In the genomic region with DNA sequence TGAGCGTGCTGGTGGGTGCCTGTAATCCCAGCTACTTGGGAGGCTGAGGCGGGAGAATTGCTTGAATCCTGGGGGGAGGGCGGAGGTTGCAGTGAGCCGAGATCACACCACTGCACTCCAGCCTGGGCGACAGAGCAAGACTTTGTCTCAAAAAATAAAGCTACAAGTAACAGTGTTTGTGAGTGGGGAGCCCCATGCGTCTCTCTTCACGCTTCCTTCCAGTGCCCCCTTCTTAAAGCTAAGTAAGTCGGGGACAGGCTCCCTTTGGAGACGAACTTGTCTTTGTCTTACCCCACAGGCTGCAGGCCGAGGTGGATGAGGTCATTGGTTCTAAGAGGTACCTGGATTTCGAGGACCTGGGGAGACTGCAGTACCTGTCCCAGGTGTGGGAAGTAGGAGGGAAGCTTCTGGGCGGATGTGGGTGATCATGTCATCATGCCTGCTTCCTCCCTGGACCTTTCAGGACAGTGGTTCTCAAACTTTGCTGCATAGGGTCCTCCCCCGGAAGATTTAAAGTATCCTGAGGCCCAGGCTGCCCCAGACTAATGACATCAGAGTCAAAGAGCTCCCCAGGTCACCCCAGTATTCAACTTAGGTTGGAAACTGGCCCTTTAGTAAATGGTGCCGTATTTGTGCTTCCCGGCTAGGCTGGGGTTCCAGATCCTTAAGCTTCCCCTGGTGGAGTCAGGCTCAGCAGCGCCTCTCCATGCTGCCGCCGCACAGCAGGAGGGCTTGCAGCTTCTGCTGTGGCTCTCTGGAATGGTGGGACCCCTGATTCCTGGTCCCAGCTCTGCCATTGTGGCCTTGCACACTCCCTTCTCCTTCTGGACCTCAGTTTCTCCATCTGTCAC, we compare ENCODE assay signal across 16 cellular contexts. TPM values are rescaled to one million over a fixed set of nuclear protein-coding genes. Genes with fewer than 3 reads are reported as not detected.
"Had no signal": no experiment of that assay in that cellular context is flagged by ENCODE, and none has a peak within 500 bp of the region (broad histone marks: within the 10 kb centered on the region; RNA-seq: fewer than 3 reads in every experiment).

No MANE protein-coding gene starts in this region.

- ATAC-seq: activated CD4-positive, alpha-beta T cell treated with anti-CD3 and anti-CD28 coated beads for 36 hours; left cardiac atrium; psoas muscle; stimulated activated memory B cell treated with anti-CD40 and anti-IgM and Interleukin-4, amounts not matched to agents 10 μg/mL and 1 μg/mL and 100 μg/mL, for 72 hours; upper lobe of right lung had no signal

- H3K36me3 Mint-ChIP-seq: activated naive CD4-positive, alpha-beta T cell treated with anti-CD3 and anti-CD28 coated beads, Interleukin-2, amount 50 U/mL, for 24 hours; mesothelial cell of epicardium; stimulated activated memory B cell treated with anti-CD40 and anti-IgM and Interleukin-4, amounts not matched to agents 10 μg/mL and 1 μg/mL and 100 μg/mL, for 72 hours had no signal

- H3K27ac Mint-ChIP-seq: activated CD4-positive, alpha-beta T cell treated with anti-CD3 and anti-CD28 coated beads for 36 hours; activated naive CD4-positive, alpha-beta T cell treated with anti-CD3 and anti-CD28 coated beads, Interleukin-2, amount 50 U/mL, for 24 hours; mesothelial cell of epicardium; stimulated activated memory B cell treated with anti-CD40 and anti-IgM and Interleukin-4, amounts not matched to agents 10 μg/mL and 1 μg/mL and 100 μg/mL, for 72 hours had no signal

- H3K4me3 Mint-ChIP-seq: activated CD4-positive, alpha-beta T cell treated with anti-CD3 and anti-CD28 coated beads for 36 hours; activated naive CD4-positive, alpha-beta T cell treated with anti-CD3 and anti-CD28 coated beads, Interleukin-2, amount 50 U/mL, for 24 hours; mesothelial cell of epicardium; stimulated activated memory B cell treated with anti-CD40 and anti-IgM and Interleukin-4, amounts not matched to agents 10 μg/mL and 1 μg/mL and 100 μg/mL, for 72 hours had no signal

- DNase-seq: activated CD4-positive, alpha-beta T cell treated with anti-CD3 and anti-CD28 coated beads for 36 hours; activated gamma-delta T cell; dermis blood vessel endothelial cell; foreskin fibroblast; left cardiac atrium; psoas muscle; sigmoid colon; stimulated activated CD4-positive, alpha-beta T cell treated with anti-CD3 and anti-CD28 coated beads, Interleukin-4, amount 100 ng/mL, for 24 hours; SW 1271; T-helper 2 cell; testis had no signal

- H3K9me3 Mint-ChIP-seq: activated naive CD4-positive, alpha-beta T cell treated with anti-CD3 and anti-CD28 coated beads, Interleukin-2, amount 50 U/mL, for 24 hours; mesothelial cell of epicardium had no signal

- H3K4me1 Mint-ChIP-seq: activated CD4-positive, alpha-beta T cell treated with anti-CD3 and anti-CD28 coated beads for 36 hours; activated naive CD4-positive, alpha-beta T cell treated with anti-CD3 and anti-CD28 coated beads, Interleukin-2, amount 50 U/mL, for 24 hours had no signal

RNA-seq across cellular contexts. Expression of a gene that starts 37.1 kb away (rescaled TPM):
- total RNA-seq: bronchial epithelial cell had no signal
